19 cellular contexts compared by ENCODE assay signal in the genomic region with DNA sequence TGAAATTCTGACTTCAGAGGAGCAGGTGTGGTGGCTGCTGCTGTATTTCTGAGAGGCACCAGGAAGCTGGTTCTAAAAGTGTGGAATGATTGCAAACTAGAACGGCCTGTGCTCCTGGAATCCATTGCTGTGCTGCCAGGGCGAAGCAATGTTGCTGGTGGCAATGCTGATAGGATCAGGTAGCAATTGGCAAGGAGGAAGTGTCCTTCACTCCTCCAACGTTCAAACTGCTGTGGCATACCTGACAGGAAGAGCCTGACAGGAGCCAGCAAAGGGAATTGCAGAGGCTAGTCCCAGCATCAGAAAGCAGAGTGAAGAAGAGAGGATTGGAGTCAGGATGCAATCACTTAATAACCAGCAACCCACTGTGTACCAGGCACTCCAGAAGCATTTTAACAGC.
DNase-seq lines count a peak whose midpoint lies in the region; ATAC-seq and TF ChIP-seq lines count a peak whose summit lies in the region.
"Had no signal": no experiment of that assay in that cellular context is flagged by ENCODE, and none has a peak within 500 bp of the region (broad histone marks: within the 10 kb centered on the region; RNA-seq: fewer than 3 reads in every experiment).

No MANE protein-coding gene starts in this region.

- H3K36me3 ChIP-seq in left ventricle myocardium inferior: no peaks in the 10 kb centered on the region

- WGBS in H9 (ENCODE audit: extremely low coverage, insufficient read length, low lambda C conversion rate): no CpG with 5 or more reads among the region's 3 CpGs

- no peaks in the 10 kb centered on the region for H3K27me3 ChIP-seq in H9 (ENCODE audit: insufficient read depth, low read length)
- H3K27me3 ChIP-seq in left ventricle myocardium inferior (ENCODE audit: low read depth): peaks cover 35% of the 10 kb centered on the region

- H4K91ac ChIP-seq in H9 (ENCODE audit: insufficient read length, low read depth, low read length): no peak overlapping the region

- no peak overlapping the region for H2BK120ac ChIP-seq in H9 (ENCODE audit: low read depth, low read length, poor library complexity, severe bottlenecking)

- no peak overlapping the region for H3K27ac Mint-ChIP-seq in H9
- H3K27ac Mint-ChIP-seq: B cell had no signal

- H2AK5ac ChIP-seq in H9 (ENCODE audit: insufficient read length, low read length): no peak overlapping the region

- H3K27ac ChIP-seq in H9 (ENCODE audit: insufficient read length, low read depth, low read length) (no peak overlapping the region), left ventricle myocardium inferior (replicated peaks) (no peak overlapping the region)

- H2BK5ac ChIP-seq in H9 (ENCODE audit: insufficient read length, low read length): no peak overlapping the region

- H3K27me3 Mint-ChIP-seq in H9 (ENCODE audit: low read depth): peaks cover 5% of the 10 kb centered on the region; the same call in 1 of the 2 replicates

- intact Hi-C loops in left colon (cut with DNase I, micrococcal nuclease) (no loop called here), left ventricle myocardium inferior (cut with micrococcal nuclease) (no loop called here)

- no peak overlapping the region for H3K4me3 Mint-ChIP-seq in H9
- H3K4me3 Mint-ChIP-seq: B cell; CD4-positive, CD25-positive, alpha-beta regulatory T cell had no signal

- H3K4me2 ChIP-seq in H9 (ENCODE audit: insufficient read depth, insufficient read length, low read length): no peak overlapping the region

- H3K9ac ChIP-seq in H9 (ENCODE audit: extremely low read depth, insufficient read length, low read length): no peak overlapping the region

- H3K23me2 ChIP-seq in H9 (ENCODE audit: insufficient read length, low read depth, low read length, poor library complexity, severe bottlenecking): no peaks in the 10 kb centered on the region

- H3K4me1 Mint-ChIP-seq in H9: peaks cover 10 to 20% of the 10 kb centered on the region in 2 experiments; a peak in 3 of 4 replicates
- H3K4me1 Mint-ChIP-seq: B cell had no signal

- no peak overlapping the region for H3K4ac ChIP-seq in H9 (ENCODE audit: low read depth, low read length)

- no peaks in the 10 kb centered on the region for H3K9me3 ChIP-seq in H9 (ENCODE audit: control insufficient read depth, low read depth, low read length)
- no peaks in the 10 kb centered on the region for H3K9me3 ChIP-seq in left ventricle myocardium inferior (replicated peaks)

- no peak overlapping the region for H3K4me3 ChIP-seq in left ventricle myocardium inferior
- H3K4me3 ChIP-seq: K562 had no signal

- H3K18ac ChIP-seq in H9 (ENCODE audit: insufficient read length, low read depth, low read length): no peak overlapping the region

- H2AFZ ChIP-seq in H9 (ENCODE audit: low read length): no peak overlapping the region

- no peak overlapping the region for H3K14ac ChIP-seq in H9 (ENCODE audit: insufficient read depth, low read length)

- no peak overlapping the region for H4K8ac ChIP-seq in H9 (replicated peaks; ENCODE audit: insufficient read length, low read depth, low read length)

- TF ChIP-seq CTCF in H9 (conservative IDR thresholded peaks at IDR 0.05) (no peak), left ventricle myocardium inferior (IDR thresholded peaks at IDR 0.05; ENCODE audit: borderline replicate concordance) (no peak)

- H4K20me1 ChIP-seq in H9 (ENCODE audit: control insufficient read depth, insufficient read depth, insufficient read length): no peaks in the 10 kb centered on the region

- no peak overlapping the region for H4K5ac ChIP-seq in H9 (ENCODE audit: insufficient read length, low read depth, low read length)

- no peak overlapping the region for H2BK20ac ChIP-seq in H9 (ENCODE audit: low read depth, low read length, poor library complexity, severe bottlenecking)

- no peak overlapping the region for H3K56ac ChIP-seq in H9 (ENCODE audit: insufficient read length, low read depth, low read length)

- no peak overlapping the region for H3T11ph ChIP-seq in H9 (ENCODE audit: low read length)

- DNase-seq in NCI-H1417 (lab: John Stamatoyannopoulos, UW) (peak in 2 of 3 experiments; percentile 7 to 79), NCI-H1417 treated with DMSO at 0.1 percent for 48 hours (lab: John Stamatoyannopoulos, UW) (no peak), DMS153 treated with DMSO at 0.1 percent for 48 hours (lab: John Stamatoyannopoulos, UW; ENCODE audit: unreplicated experiment) (peak; percentile 17), NCI-H345 treated with DMSO at 0.1 percent for 48 hours (lab: John Stamatoyannopoulos, UW; ENCODE audit: unreplicated experiment) (peak; percentile 33), left colon (no peak), SHP77 treated with DMSO at 0.1 percent for 48 hours (lab: John Stamatoyannopoulos, UW) (no peak), H9 (no peak), left ventricle myocardium inferior (no peak)
- DNase-seq: CD4-positive, CD25-positive, alpha-beta regulatory T cell; COR-L47; NCI-H1105 treated with DMSO at 0.1 percent for 48 hours; NCI-H1930; NCI-H526; OCI-M1; SHP77; T-helper 1 cell had no signal

- H3K4me1 ChIP-seq in H9 (ENCODE audit: insufficient read depth, low read length) (no peaks in the 10 kb centered on the region), left ventricle myocardium inferior (no peaks in the 10 kb centered on the region)

- H2BK15ac ChIP-seq in H9 (ENCODE audit: low read depth, low read length): no peak overlapping the region

- peak; percentile 24 for ATAC-seq in left colon
- ATAC-seq: K562, SK-N-SH treated with all-trans-retinoic acid at 6 μM for 48 hours had no signal

- no peaks in the 10 kb centered on the region for H3K79me2 ChIP-seq in H9 (ENCODE audit: insufficient read depth, low read length)

- H3K79me1 ChIP-seq in H9 (ENCODE audit: insufficient read depth, low read depth, low read length, poor library complexity, severe bottlenecking): no peaks in the 10 kb centered on the region

- no peaks in the 10 kb centered on the region; a peak in 1 of 5 replicates for H3K9me3 Mint-ChIP-seq in H9

- H3K23ac ChIP-seq in H9 (ENCODE audit: insufficient read length, low read depth, low read length): no peak overlapping the region

- H3K36me3 Mint-ChIP-seq in H9 (ENCODE audit: insufficient read depth in 1 of 3, low read depth in 3 of 3): no peaks in the 10 kb centered on the region
- H3K36me3 Mint-ChIP-seq: CD4-positive, CD25-positive, alpha-beta regulatory T cell had no signal

- H2BK12ac ChIP-seq in H9 (ENCODE audit: insufficient read length, low read depth, low read length): no peak overlapping the region

Comparison
In these comparisons a context has a peak if more than half of its experiments do, and no peak if none do; other contexts are left out.
1. DNase-seq: peak in NCI-H1417 (2 of 3), DMS153 treated with DMSO at 0.1 percent for 48 hours (single experiment) and NCI-H345 treated with DMSO at 0.1 percent for 48 hours (single experiment); none in NCI-H1417 treated with DMSO at 0.1 percent for 48 hours (single experiment), left colon (0 of 2), SHP77 treated with DMSO at 0.1 percent for 48 hours (single experiment), H9 (single experiment) and left ventricle myocardium inferior (single experiment).